In genomic region chr22:39204216-39204615, GRCh38 we compare ENCODE assay signal across 23 cellular contexts.
"Had no signal": no experiment of that assay in that cellular context is flagged by ENCODE, and none has a peak within 500 bp of the region (broad histone marks: within the 10 kb centered on the region; RNA-seq: fewer than 3 reads in every experiment).

No MANE protein-coding gene starts in this region.

- H3K27ac Mint-ChIP-seq: activated CD4-positive, alpha-beta T cell treated with anti-CD3 and anti-CD28 coated beads for 36 hours; activated naive CD8-positive, alpha-beta T cell; activated T-helper 1 cell treated with anti-CD3 and anti-CD28 coated beads, Interleukin-12 subunit alpha, Interleukin-12 subunit beta, Interleukin-2, Interleukin-4 antibody, amounts not matched to agents 30 ng/mL and 10 ng/mL and 1 ng/mL, durations not matched to agents 14 hours and 24 hours and 36 hours; brain; T-cell; WTC11 had no signal

- H3K4me3 Mint-ChIP-seq: activated CD4-positive, alpha-beta T cell treated with anti-CD3 and anti-CD28 coated beads for 36 hours; activated naive CD8-positive, alpha-beta T cell; activated T-helper 1 cell treated with anti-CD3 and anti-CD28 coated beads, Interleukin-12 subunit alpha, Interleukin-12 subunit beta, Interleukin-2, Interleukin-4 antibody, amounts not matched to agents 30 ng/mL and 10 ng/mL and 1 ng/mL, durations not matched to agents 14 hours and 24 hours and 36 hours; brain; T-cell; WTC11 had no signal

- H3K36me3 Mint-ChIP-seq: activated naive CD8-positive, alpha-beta T cell; brain; naive B cell; T-cell had no signal

- FAIRE-seq: endometrium, pancreas had no signal

- H3K4me3 ChIP-seq: colonic mucosa, gastrocnemius medialis, left ventricle myocardium inferior, mucosa of descending colon, pancreas, tibial artery had no signal

- H3K27me3 ChIP-seq: colonic mucosa, gastrocnemius medialis, pancreas had no signal

- H3K4me1 ChIP-seq: colonic mucosa, gastrocnemius medialis had no signal

- ATAC-seq: activated CD4-positive, alpha-beta T cell treated with anti-CD3 and anti-CD28 coated beads for 36 hours; gastrocnemius medialis; mucosa of descending colon; pancreas; T-cell; WTC11 had no signal

- H3K9me3 ChIP-seq: colonic mucosa, gastrocnemius medialis, left ventricle myocardium inferior, mucosa of descending colon, pancreas, tibial artery had no signal

- H3K9me3 Mint-ChIP-seq: activated T-helper 1 cell treated with anti-CD3 and anti-CD28 coated beads, Interleukin-12 subunit alpha, Interleukin-12 subunit beta, Interleukin-2, Interleukin-4 antibody, amounts not matched to agents 30 ng/mL and 10 ng/mL and 1 ng/mL, durations not matched to agents 14 hours and 24 hours and 36 hours; T-cell had no signal

- DNase-seq: activated CD4-positive, alpha-beta T cell treated with anti-CD3 and anti-CD28 coated beads for 36 hours; activated CD4-positive, alpha-beta T cell treated with anti-CD3 and anti-CD28 coated beads, Interleukin-2, amount 50 U/mL, for 48 hours; amygdala; caudate nucleus; colonic mucosa; gastrocnemius medialis; head of caudate nucleus; kidney glomerular epithelial cell; left ventricle myocardium inferior; mucosa of descending colon; naive B cell; stimulated activated CD4-positive, alpha-beta T cell treated with anti-CD3 and anti-CD28 coated beads, Interleukin-1b, Interleukin-23, amount 100 ng/mL, for 48 hours; stimulated activated CD8-positive, alpha-beta memory T cell treated with anti-CD3 and anti-CD28 coated beads, Interleukin-4, amount 100 ng/mL, for 48 hours; stimulated activated naive CD4-positive, alpha-beta T cell; substantia nigra; T-cell had no signal

- H3K27me3 Mint-ChIP-seq: activated naive CD8-positive, alpha-beta T cell had no signal

- H3K36me3 ChIP-seq: colonic mucosa, gastrocnemius medialis, left ventricle myocardium inferior, pancreas, tibial artery had no signal

- H3K27ac ChIP-seq: colonic mucosa, gastrocnemius medialis, left ventricle myocardium inferior, pancreas, tibial artery had no signal
